18 cellular contexts compared by ENCODE assay signal in the genomic region with DNA sequence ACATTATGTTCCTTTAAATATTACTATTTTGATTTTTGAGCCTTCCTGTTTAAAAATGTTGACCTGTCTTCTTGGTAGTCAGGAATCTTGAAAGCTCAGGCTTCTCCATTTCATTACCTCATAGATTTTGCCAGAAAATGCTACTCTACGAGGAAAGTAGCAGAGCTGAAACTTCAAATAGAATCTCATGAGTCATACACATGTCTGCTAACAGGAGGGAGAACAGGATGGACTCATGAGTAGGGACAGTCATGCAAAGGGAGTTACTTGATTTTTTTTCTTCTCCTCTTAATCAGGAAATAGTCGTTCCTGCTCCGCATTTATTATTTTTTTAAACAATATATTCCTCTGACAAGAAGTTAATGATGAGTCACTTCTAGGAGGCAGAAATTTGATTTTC. TPM values are rescaled to one million over a fixed set of nuclear protein-coding genes. Genes with fewer than 3 reads are reported as not detected.
DNase-seq lines count a peak whose midpoint lies in the region; ATAC-seq, FAIRE-seq and TF ChIP-seq lines count a peak whose summit lies in the region.
"Had no signal": no experiment of that assay in that cellular context is flagged by ENCODE, and none has a peak within 500 bp of the region (broad histone marks: within the 10 kb centered on the region; RNA-seq: fewer than 3 reads in every experiment).

No MANE protein-coding gene starts in this region.

- DNase-seq in EH (ENCODE audit: low read depth) (peak; percentile 20), RCC 7860 (ENCODE audit: low spot score) (peak; percentile 27), pulmonary artery endothelial cell (ENCODE audit: low read depth, low spot score) (peak; percentile 52), ascending aorta (ENCODE audit: low spot score in 2 of 2) (no peak)
- no peak for DNase-seq in activated effector memory CD4-positive, alpha-beta T cell treated with Interleukin-2 at 50 U/mL for 16 hours
- no peak for DNase-seq in stimulated activated CD4-positive, alpha-beta T cell treated with anti-CD3 and anti-CD28 coated beads, Interleukin-2, amount 100 ng/mL, for 48 hours
- DNase-seq: activated CD8-positive, alpha-beta T cell treated with anti-CD3 and anti-CD28 coated beads for 36 hours; amygdala; islet precursor cell; NCI-H146; NCI-H510A; occipital lobe; stimulated activated naive CD8-positive, alpha-beta T cell treated with anti-CD3 and anti-CD28 coated beads, Interleukin-15, Interleukin-2, amounts not matched to agents 100 U/mL and 50 U/mL, for 24 hours had no signal

- no peaks in the 10 kb centered on the region for H3K9me3 ChIP-seq in ascending aorta
- H3K9me3 ChIP-seq: vagina had no signal

- no peak overlapping the region for H3K4me3 ChIP-seq in ascending aorta
- H3K4me3 ChIP-seq: skin epidermis, vagina had no signal

- H3K27ac ChIP-seq in ascending aorta = no peak overlapping the region
- H3K27ac ChIP-seq: skin epidermis, vagina had no signal

- no peaks in the 10 kb centered on the region for H3K36me3 ChIP-seq in ascending aorta
- H3K36me3 ChIP-seq: vagina had no signal

- no peak for TF ChIP-seq CTCF in ascending aorta (IDR thresholded peaks at IDR 0.05)

- H3K4me1 ChIP-seq in ascending aorta = no peaks in the 10 kb centered on the region
- H3K4me1 ChIP-seq: vagina had no signal

- ATAC-seq in esophagus mucosa (peak; percentile 43), GM19463 (IDR thresholded peaks at IDR 0.05; ENCODE audit: unreplicated experiment) (no peak)
- ATAC-seq: activated CD8-positive, alpha-beta T cell treated with anti-CD3 and anti-CD28 coated beads for 36 hours; stimulated activated naive CD8-positive, alpha-beta T cell treated with anti-CD3 and anti-CD28 coated beads, Interleukin-15, Interleukin-2, amounts not matched to agents 100 U/mL and 50 U/mL, for 24 hours had no signal

- no peak for FAIRE-seq in RCC 7860 (lab: Jason Lieb, UNC)
- FAIRE-seq: GM12891 had no signal

- intact Hi-C loops in ascending aorta (cut with DNase I) = no loop called here

- H3K27me3 ChIP-seq in ascending aorta = no peaks in the 10 kb centered on the region
- H3K27me3 ChIP-seq: vagina had no signal

RNA-seq across cellular contexts. Expression of a gene that starts 37.0 kb away (rescaled TPM):
- 15.3 TPM for total RNA-seq in esophagus mucosa
- total RNA-seq in pulmonary artery endothelial cell = 17.0 and 22.8 TPM in 2 replicates
- 13.7 TPM for total RNA-seq in ascending aorta

Comparison
In these comparisons a context has a peak if more than half of its experiments do, and no peak if none do; other contexts are left out.
1. DNase-seq: peak in EH (single experiment), RCC 7860 (single experiment) and pulmonary artery endothelial cell (single experiment); none in ascending aorta (0 of 2), activated effector memory CD4-positive, alpha-beta T cell treated with Interleukin-2 at 50 U/mL for 16 hours (single experiment) and stimulated activated CD4-positive, alpha-beta T cell treated with anti-CD3 and anti-CD28 coated beads, Interleukin-2, amount 100 ng/mL, for 48 hours (0 of 2).